Comparison of ENCODE assay signal across 7 cellular contexts in genomic region chr19:9791073-9791367, GRCh38. TPM values are rescaled to one million over a fixed set of nuclear protein-coding genes. Genes with fewer than 3 reads are reported as not detected.
A peak's percentile ranks its signal among the peaks of the same experiment; 100 is the strongest.
DNase-seq lines count a peak whose midpoint lies in the region; ATAC-seq and TF ChIP-seq lines count a peak whose summit lies in the region.
"Not testable (repeated sequence)": the region's sequence is repeated elsewhere in the genome, so short reads cannot be mapped to it uniquely, and the experiment has no call there.

No MANE protein-coding gene starts in this region.

- H3K36me3 ChIP-seq in heart right ventricle; skeletal muscle satellite cell (ENCODE audit: insufficient read depth, low read length): not testable (repeated sequence)

- H3K27ac ChIP-seq in heart right ventricle: peak overlapping the region in 8 of 10 donors; percentile 65 to 90 (median 85)

- not testable (repeated sequence) for H3K27me3 ChIP-seq in heart right ventricle; skeletal muscle satellite cell (ENCODE audit: control insufficient read depth, insufficient read depth, low read length)

- H3K9me3 ChIP-seq in heart right ventricle; skeletal muscle satellite cell (replicated peaks; ENCODE audit: low read length): not testable (repeated sequence)

- peaks cover 33% of the 10 kb centered on the region for H3K4me1 Mint-ChIP-seq in activated T-cell treated with anti-CD3 and anti-CD28 coated beads, Interleukin-2, amount 50 U/mL, for 72 hours (ENCODE audit: low read depth)
- H3K4me1 Mint-ChIP-seq in chondrocyte (ENCODE audit: low read depth): peaks cover 23% of the 10 kb centered on the region
- H3K4me1 Mint-ChIP-seq in naive thymus-derived CD8-positive, alpha-beta T cell: peaks cover 9 to 42% (median 29%) of the 10 kb centered on the region in 4 donors

- not testable (repeated sequence) for DNase-seq in GM12865 (ENCODE audit: low read depth); activated T-cell treated with anti-CD3 and anti-CD28 coated beads, Interleukin-2, amount 50 U/mL, for 72 hours; chondrocyte (ENCODE audit: low spot score); heart right ventricle; naive thymus-derived CD8-positive, alpha-beta T cell
- peak; percentile 35 for DNase-seq in RPMI7951 (ENCODE audit: low read depth)

- peak overlapping the region; percentile 82 for H3K4me2 ChIP-seq in skeletal muscle satellite cell (ENCODE audit: low read length)

- not testable (repeated sequence) for H3K9ac ChIP-seq in skeletal muscle satellite cell (ENCODE audit: low read depth, low read length)

- H3K4me3 Mint-ChIP-seq in activated T-cell treated with anti-CD3 and anti-CD28 coated beads, Interleukin-2, amount 50 U/mL, for 72 hours: peak overlapping the region; percentile 88 to 89
- not testable (repeated sequence) for H3K4me3 Mint-ChIP-seq in chondrocyte (ENCODE audit: unreplicated experiment)
- peak overlapping the region in 6 of 10 donors; percentile 48 to 97 (median 88) for H3K4me3 Mint-ChIP-seq in naive thymus-derived CD8-positive, alpha-beta T cell

- 72 to 80% methylated on average over 6 of the region's 6 CpGs for WGBS in heart right ventricle, 2 donors

- POLR2A ChIA-PET in naive thymus-derived CD8-positive, alpha-beta T cell (lab: Charles Lee): interaction anchor here (0.6 to 1.6 kb wide), 3 partner anchors 23 to 1276 kb away, joined by 3 to 6 read pairs (median 3); partner anchors contain the start of genes ZNF561 and ZNF846

- not testable (repeated sequence) for TF ChIP-seq CTCF in GM12865 (IDR thresholded peaks at IDR 0.05; ENCODE audit: insufficient read depth, low read depth, low read length, missing control alignments); chondrocyte (IDR thresholded peaks at IDR 0.05); heart right ventricle (IDR thresholded peaks at IDR 0.05)

- peak overlapping the region; percentile 58 for H3K4me3 ChIP-seq in GM12865 (ENCODE audit: low read depth, low read length)
- H3K4me3 ChIP-seq in heart right ventricle: peak overlapping the region in 7 of 10 donors; percentile 62 to 75 (median 70)
- H3K4me3 ChIP-seq in skeletal muscle satellite cell (ENCODE audit: low read length): peak overlapping the region; percentile 73

- not testable (repeated sequence) for ATAC-seq in activated T-cell treated with anti-CD3 and anti-CD28 coated beads, Interleukin-2, amount 50 U/mL, for 72 hours (replicated peaks in 1 of 2); heart right ventricle; naive thymus-derived CD8-positive, alpha-beta T cell

- peaks cover 0 to 35% (median 21%) of the 10 kb centered on the region in 9 donors for H3K4me1 ChIP-seq in heart right ventricle
- not testable (repeated sequence) for H3K4me1 ChIP-seq in skeletal muscle satellite cell (ENCODE audit: control insufficient read depth, insufficient read depth, low read length)

- H3K36me3 Mint-ChIP-seq in activated T-cell treated with anti-CD3 and anti-CD28 coated beads, Interleukin-2, amount 50 U/mL, for 72 hours (ENCODE audit: insufficient read depth in 2 of 2); chondrocyte (ENCODE audit: low read depth); naive thymus-derived CD8-positive, alpha-beta T cell: not testable (repeated sequence)

- intact Hi-C loops in heart right ventricle (cut with DNase I): loop anchor here in 8 of 10 donors (2.0 to 10.0 kb wide), 13 partner anchors 164 to 956 kb away; partner anchors contain the start of genes ZNF317 (in 3 of the 8), ZNF121 (in 2 of the 8), MBD3L1 (in 1 of the 8) and ZNF266 (in 1 of the 8)

- not testable (repeated sequence) for H3K9me3 Mint-ChIP-seq in activated T-cell treated with anti-CD3 and anti-CD28 coated beads, Interleukin-2, amount 50 U/mL, for 72 hours; chondrocyte (ENCODE audit: low read depth); naive thymus-derived CD8-positive, alpha-beta T cell

- not testable (repeated sequence) for H3K27ac Mint-ChIP-seq in activated T-cell treated with anti-CD3 and anti-CD28 coated beads, Interleukin-2, amount 50 U/mL, for 72 hours
- peak overlapping the region; percentile 22 for H3K27ac Mint-ChIP-seq in chondrocyte (ENCODE audit: unreplicated experiment)
- H3K27ac Mint-ChIP-seq in naive thymus-derived CD8-positive, alpha-beta T cell: peak overlapping the region in 7 of 10 donors; percentile 18 to 99 (median 97)

- not testable (repeated sequence) for H3K27me3 Mint-ChIP-seq in activated T-cell treated with anti-CD3 and anti-CD28 coated beads, Interleukin-2, amount 50 U/mL, for 72 hours (ENCODE audit: low read depth); chondrocyte (ENCODE audit: low read depth); naive thymus-derived CD8-positive, alpha-beta T cell

RNA-seq across cellular contexts. Expression of gene ZNF846, which starts 22.5 kb away (rescaled TPM):
- total RNA-seq in RPMI7951 (2014; rRNA removed; shearing (Covaris generic)): 12.4 and 12.6 TPM in 2 replicates
- 10 to 100 TPM in 1 of 2 donors, 1 to 10 TPM in 1; 7.7 to 10.5 TPM for total RNA-seq in activated T-cell treated with anti-CD3 and anti-CD28 coated beads, Interleukin-2, amount 50 U/mL, for 72 hours
- total RNA-seq in chondrocyte: 18.8 to 20.3 TPM (median 19.4 TPM) in 3 replicates
- total RNA-seq in heart right ventricle: 10 to 100 TPM in 5 of 10 donors, 1 to 10 TPM in 5; 6.2 to 16.2 (median 10.1) TPM
- 10 to 100 TPM in 1 of 2 donors, 1 to 10 TPM in 1; 3.9 to 21.4 TPM for polyA plus RNA-seq in heart right ventricle
- total RNA-seq in naive thymus-derived CD8-positive, alpha-beta T cell: 10 to 100 TPM; 29.5 to 34.0 TPM
- 10 to 100 TPM in 1 of 3 donors, 1 to 10 TPM in 2; 6.0 to 10.6 (median 9.5) TPM for polyA plus RNA-seq in naive thymus-derived CD8-positive, alpha-beta T cell
- 4.8 and 10.6 TPM in 2 replicates for total RNA-seq in skeletal muscle satellite cell (2012; rRNA removed)

RNA-seq across cellular contexts. Expression of gene FBXL12, which starts 27.9 kb away (rescaled TPM):
- total RNA-seq in RPMI7951 (2014; rRNA removed; shearing (Covaris generic)): 13.9 and 20.9 TPM in 2 replicates
- 10 to 100 TPM; 34.1 to 36.9 TPM for total RNA-seq in activated T-cell treated with anti-CD3 and anti-CD28 coated beads, Interleukin-2, amount 50 U/mL, for 72 hours
- total RNA-seq in chondrocyte (24.2 to 27.8 TPM (median 26.7 TPM) in 3 replicates), heart right ventricle (10 to 100 TPM; 10.5 to 13.8 (median 11.5) TPM)
- polyA plus RNA-seq in heart right ventricle: 10 to 100 TPM; 13.5 to 19.5 TPM
- 10 to 100 TPM; 38.0 to 42.1 TPM for total RNA-seq in naive thymus-derived CD8-positive, alpha-beta T cell
- polyA plus RNA-seq in naive thymus-derived CD8-positive, alpha-beta T cell: 10 to 100 TPM in 1 of 3 donors, 1 to 10 TPM in 2; 8.3 to 15.6 (median 8.5) TPM
- 16.8 and 22.3 TPM in 2 replicates for total RNA-seq in skeletal muscle satellite cell (2012; rRNA removed)

RNA-seq across cellular contexts. Expression of gene UBL5, which starts 36.7 kb away (rescaled TPM):
- total RNA-seq in RPMI7951 (2014; rRNA removed; shearing (Covaris generic)): 634 and 688 TPM in 2 replicates
- 100 to 1,000 TPM; 167 to 171 TPM for total RNA-seq in activated T-cell treated with anti-CD3 and anti-CD28 coated beads, Interleukin-2, amount 50 U/mL, for 72 hours
- total RNA-seq in chondrocyte: 265 to 294 TPM (median 265 TPM) in 3 replicates
- total RNA-seq in heart right ventricle: 100 to 1,000 TPM; 483 to 573 (median 516) TPM
- 1,000 to 10,000 TPM in 1 of 2 donors, 100 to 1,000 TPM in 1; 914 to 1,564 TPM for polyA plus RNA-seq in heart right ventricle
- total RNA-seq in naive thymus-derived CD8-positive, alpha-beta T cell: 100 to 1,000 TPM; 222 to 232 TPM
- 100 to 1,000 TPM; 694 to 819 (median 701) TPM for polyA plus RNA-seq in naive thymus-derived CD8-positive, alpha-beta T cell
- total RNA-seq in skeletal muscle satellite cell (2012; rRNA removed): 234 and 301 TPM in 2 replicates

RNA-seq across cellular contexts. Expression of gene PIN1, which starts 44.1 kb away (rescaled TPM):
- 137 and 205 TPM in 2 replicates for total RNA-seq in RPMI7951 (2014; rRNA removed; shearing (Covaris generic))
- total RNA-seq in activated T-cell treated with anti-CD3 and anti-CD28 coated beads, Interleukin-2, amount 50 U/mL, for 72 hours: 10 to 100 TPM; 71.4 to 78.0 TPM
- total RNA-seq in chondrocyte (64.5 to 78.4 TPM (median 65.5 TPM) in 3 replicates), heart right ventricle (100 to 1,000 TPM in 2 of 10 donors, 10 to 100 TPM in 8; 81.1 to 109 (median 90.8) TPM)
- 100 to 1,000 TPM in 1 of 2 donors, 10 to 100 TPM in 1; 74.6 to 152 TPM for polyA plus RNA-seq in heart right ventricle
- total RNA-seq in naive thymus-derived CD8-positive, alpha-beta T cell: 10 to 100 TPM; 63.3 to 65.6 TPM
- polyA plus RNA-seq in naive thymus-derived CD8-positive, alpha-beta T cell: 100 to 1,000 TPM in 1 of 3 donors, 10 to 100 TPM in 2; 85.3 to 126 (median 95.8) TPM
- 78.3 and 82.3 TPM in 2 replicates for total RNA-seq in skeletal muscle satellite cell (2012; rRNA removed)
